Comparison of ENCODE assay signal across 17 cellular contexts in the genomic region with DNA sequence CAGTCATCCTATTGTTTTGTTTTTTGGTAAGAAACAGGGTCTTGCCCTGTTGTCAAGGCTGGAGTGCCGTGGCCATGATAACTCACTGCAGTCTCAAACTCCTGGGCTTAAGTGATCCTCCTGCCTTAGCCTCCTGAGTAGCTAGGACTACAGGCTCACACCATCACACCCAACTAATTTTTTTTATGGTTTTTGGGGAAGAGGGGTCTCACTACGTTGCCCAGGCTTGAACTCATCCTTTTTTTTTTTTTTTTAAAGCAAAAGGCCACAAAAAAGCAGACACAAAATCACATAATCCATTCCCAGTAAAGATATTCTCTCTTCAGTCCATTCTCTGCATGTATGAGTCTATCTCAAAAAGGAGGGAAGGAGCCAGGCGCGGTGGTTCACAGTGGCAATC. TPM values are rescaled to one million over a fixed set of nuclear protein-coding genes. Genes with fewer than 3 reads are reported as not detected.
A peak's percentile ranks its signal among the peaks of the same experiment; 100 is the strongest.
DNase-seq lines count a peak whose midpoint lies in the region; ATAC-seq, FAIRE-seq and TF ChIP-seq lines count a peak whose summit lies in the region.
"Had no signal": no experiment of that assay in that cellular context is flagged by ENCODE, and none has a peak within 500 bp of the region (broad histone marks: within the 10 kb centered on the region; RNA-seq: fewer than 3 reads in every experiment).

No MANE protein-coding gene starts in this region.

- H3K9me3 ChIP-seq in BLaER1 treated with 17β-estradiol and CSF1 and Interleukin-3, amounts not matched to agents 10 nM and 100 nM (replicated peaks in 1 of 11) = no peaks in the 10 kb centered on the region
- H3K9me3 ChIP-seq in GM12878 (replicated peaks; ENCODE audit: control insufficient read depth, insufficient read depth, low read length) = no peaks in the 10 kb centered on the region
- H3K9me3 ChIP-seq: HAP-1 had no signal

- H3K4me3 ChIP-seq in BLaER1 treated with 17β-estradiol and CSF1 and Interleukin-3, amounts not matched to agents 10 nM and 100 nM = no peak overlapping the region
- H3K4me3 ChIP-seq in GM23338 (no peak overlapping the region), GM12878 (no peak overlapping the region)
- H3K4me3 ChIP-seq: HAP-1 had no signal

- BruUV-seq in GM12878 (replicated peaks; lab: Mats Ljungman, UMichigan) = no TSS peak

- no peak for TF ChIP-seq RAD21 in GM12878 (IDR thresholded peaks at IDR 0.05; ENCODE audit: insufficient read depth, low read depth, low read length)

- in situ Hi-C loops in GM12878 (cut with MboI) = no loop called here

- peaks cover 35 to 84% (median 82%) of the 10 kb centered on the region in 10 experiments for H3K4me1 ChIP-seq in BLaER1 treated with 17β-estradiol and CSF1 and Interleukin-3, amounts not matched to agents 10 nM and 100 nM
- H3K4me1 ChIP-seq in GM23338 (ENCODE audit: insufficient read depth) (peaks cover 15% of the 10 kb centered on the region), GM12878 (ENCODE audit: control insufficient read depth, insufficient read depth, low read length) (peaks cover 10% of the 10 kb centered on the region; the same call in 1 of the 2 replicates)

- H3K4me2 ChIP-seq in BLaER1 treated with 17β-estradiol and CSF1 and Interleukin-3, amounts not matched to agents 10 nM and 100 nM = peak overlapping the region in 5 of 11 experiments; percentile 90 to 98 (median 98); a peak in 6 of 22 replicates
- no peak overlapping the region for H3K4me2 ChIP-seq in GM23338
- 0 out of 2 replicates have a peak overlapping the region, but pooled peaks have one; percentile 3 for H3K4me2 ChIP-seq in GM12878 (ENCODE audit: control insufficient read depth, insufficient read depth)

- H2AFZ ChIP-seq in GM23338 = no peak overlapping the region
- H2AFZ ChIP-seq in GM12878 (ENCODE audit: control insufficient read depth, low read depth, low read length) = no peak overlapping the region

- H3K79me2 ChIP-seq in GM23338 (replicated peaks; ENCODE audit: insufficient read depth) = peaks cover 95% of the 10 kb centered on the region
- H3K79me2 ChIP-seq in GM12878 (ENCODE audit: control insufficient read depth, insufficient read depth, low read length) = peaks cover 67% of the 10 kb centered on the region

- TF ChIP-seq EP300 in GM12878 (IDR thresholded peaks at IDR 0.05; ENCODE audit: borderline replicate concordance in 1 of 2, control insufficient read depth in 1 of 2, low read depth in 2 of 2, low read length in 2 of 2) = no peak

- peaks cover 10% of the 10 kb centered on the region for H3K4me1 Mint-ChIP-seq in GM23338
- H3K4me1 Mint-ChIP-seq in progenitor cell of endocrine pancreas (ENCODE audit: low read depth) = peaks cover 16% of the 10 kb centered on the region

- CTCF ChIA-PET in GM12878 (lab: Yijun Ruan, JAX) = interaction anchor here (1.7 to 2.7 kb wide), 3 partner anchors 38 to 69 kb away, joined by 4 to 14 read pairs (median 10); a partner anchor contains a TSS

- POLR2A ChIA-PET in GM12878 (lab: Charles Lee) = interaction anchor here (0.8 kb wide), 1 partner anchor 9 kb away, joined by 3 read pairs; no protein-coding TSS in a partner anchor

- WGBS in GM12878 (ENCODE audit: insufficient coverage, insufficient replicate concordance, low lambda C conversion rate, missing lambda C conversion rate) = 89% methylated on average over 4 of the region's 4 CpGs

- peak overlapping the region in 6 of 11 experiments; percentile 24 to 85 (median 82); a peak in 8 of 22 replicates for H3K27ac ChIP-seq in BLaER1 treated with 17β-estradiol and CSF1 and Interleukin-3, amounts not matched to agents 10 nM and 100 nM
- no peak overlapping the region for H3K27ac ChIP-seq in GM23338 (ENCODE audit: low read depth)
- H3K27ac ChIP-seq in GM12878 (ENCODE audit: control insufficient read depth, insufficient read depth) = no peak overlapping the region; the same call in 1 of the 2 replicates
- H3K27ac ChIP-seq: HL-60 had no signal

- no peak for FAIRE-seq in GM12878 (lab: Jason Lieb, UNC)

- intact Hi-C loops in GM12878 (cut with micrococcal nuclease; ENCODE audit: unreplicated experiment) = no loop called here

- ATAC-seq in GM23338 (no peak), GM12878 (no peak)

- H3K9me2 ChIP-seq in GM23338 (ENCODE audit: insufficient read depth) = no peaks in the 10 kb centered on the region

- H3F3A ChIP-seq in GM23338 (replicated peaks; ENCODE audit: low read depth) = no peaks in the 10 kb centered on the region

- H3K27ac Mint-ChIP-seq in GM23338 = peak overlapping the region; percentile 72
- H3K27ac Mint-ChIP-seq in progenitor cell of endocrine pancreas = peak overlapping the region; percentile 18
- H3K27ac Mint-ChIP-seq: B cell; CD4-positive, alpha-beta T cell had no signal

- RAD21 ChIA-PET in GM12878 (lab: Charles Lee; ENCODE audit: unreplicated experiment) = interaction anchor here (1.2 kb wide), 1 partner anchor 114 kb away, joined by 4 read pairs; no protein-coding TSS in a partner anchor

- H3K27me3 ChIP-seq in BLaER1 treated with 17β-estradiol and CSF1 and Interleukin-3, amounts not matched to agents 10 nM and 100 nM = no peaks in the 10 kb centered on the region
- H3K27me3 ChIP-seq in GM23338 (ENCODE audit: insufficient read depth) (no peaks in the 10 kb centered on the region), GM12878 (replicated peaks in 1 of 2; ENCODE audit: control insufficient read depth in 2 of 2, insufficient read depth in 2 of 2, low read length in 1 of 2) (no peaks in the 10 kb centered on the region)

- no peak overlapping the region for H3K9ac ChIP-seq in BLaER1 treated with 17β-estradiol and CSF1 and Interleukin-3, amounts not matched to agents 10 nM and 100 nM
- H3K9ac ChIP-seq in GM12878 (ENCODE audit: control insufficient read depth, insufficient read depth, low read length) = no peak overlapping the region

- DNase-seq in GM23338 (ENCODE audit: low spot score) = no peak
- DNase-seq in GM12878 (ENCODE audit: low read depth, low spot score) = no peak
- no peak for DNase-seq in progenitor cell of endocrine pancreas (ENCODE audit: low spot score, unreplicated experiment)
- DNase-seq in activated CD8-positive, alpha-beta memory T cell treated with anti-CD3 and anti-CD28 coated beads, Interleukin-2, amount 50 U/mL, for 4 hours = no peak
- DNase-seq in mesenteric fat pad (ENCODE audit: low spot score) = no peak
- DNase-seq in LoVo (ENCODE audit: low spot score) = no peak
- DNase-seq: C1 segment of cervical spinal cord; CD4-positive, alpha-beta T cell; DMS153; DMS79; GDM1; IMR-90; KBM-7 had no signal

- SMC1A ChIA-PET in GM12878 (lab: Charles Lee; ENCODE audit: uncharacterized antibody, unreplicated experiment) = interaction anchor here (0.8 to 1.6 kb wide), 3 partner anchors 12 to 101 kb away, joined by 3 read pairs; no protein-coding TSS in a partner anchor

- H3K36me3 Mint-ChIP-seq in GM23338 (ENCODE audit: low read depth) (no peaks in the 10 kb centered on the region), progenitor cell of endocrine pancreas (ENCODE audit: insufficient read depth) (peaks cover 3% of the 10 kb centered on the region)

- no peaks in the 10 kb centered on the region for H3K9me3 Mint-ChIP-seq in GM23338
- no peaks in the 10 kb centered on the region for H3K9me3 Mint-ChIP-seq in progenitor cell of endocrine pancreas (ENCODE audit: low read depth)
- H3K9me3 Mint-ChIP-seq: CD4-positive, alpha-beta T cell had no signal

- H3K4me3 Mint-ChIP-seq in GM23338 (no peak overlapping the region), progenitor cell of endocrine pancreas (ENCODE audit: low read depth) (no peak overlapping the region)
- H3K4me3 Mint-ChIP-seq: B cell; CD4-positive, alpha-beta T cell had no signal

- peaks cover 25 to 98% (median 70%) of the 10 kb centered on the region in 11 experiments for H4K20me1 ChIP-seq in BLaER1 treated with 17β-estradiol and CSF1 and Interleukin-3, amounts not matched to agents 10 nM and 100 nM
- peaks cover 32% of the 10 kb centered on the region for H4K20me1 ChIP-seq in GM23338 (replicated peaks; ENCODE audit: insufficient read depth)
- no peaks in the 10 kb centered on the region for H4K20me1 ChIP-seq in GM12878 (ENCODE audit: control insufficient read depth, insufficient read depth)

- peaks cover 0 to 29% (median 14%) of the 10 kb centered on the region in 11 experiments; a peak in 13 of 22 replicates for H3K36me3 ChIP-seq in BLaER1 treated with 17β-estradiol and CSF1 and Interleukin-3, amounts not matched to agents 10 nM and 100 nM
- H3K36me3 ChIP-seq in GM23338 (ENCODE audit: insufficient read depth) (no peaks in the 10 kb centered on the region), GM12878 (ENCODE audit: control insufficient read depth in 2 of 2, insufficient read depth in 2 of 2, low read length in 1 of 2) (no peaks in the 10 kb centered on the region; a peak in 1 of 4 replicates)
- H3K36me3 ChIP-seq: HAP-1 had no signal

- TF ChIP-seq POLR2A in GM12878 (IDR thresholded peaks at IDR 0.05; ENCODE audit: low read depth, low read length) = no peak

- TF ChIP-seq CTCF in GM23338 (conservative IDR thresholded peaks at IDR 0.05; ENCODE audit: low read depth in 2 of 2) (no peak), GM12878 (IDR thresholded peaks at IDR 0.05 in 2 of 3, conservative IDR thresholded peaks at IDR 0.05 in 1 of 3; ENCODE audit: control insufficient read depth in 2 of 3, extremely low read depth in 1 of 3, insufficient read depth in 1 of 3, low read depth in 3 of 3, low read length in 3 of 3) (no peak), progenitor cell of endocrine pancreas (IDR thresholded peaks at IDR 0.05; ENCODE audit: unreplicated experiment) (no peak)

- H3K27me3 Mint-ChIP-seq in GM23338 (ENCODE audit: insufficient read depth, low read depth, poor library complexity) (peaks cover 1% of the 10 kb centered on the region), progenitor cell of endocrine pancreas (no peaks in the 10 kb centered on the region)
- H3K27me3 Mint-ChIP-seq: B cell; CD4-positive, alpha-beta T cell had no signal

RNA-seq across cellular contexts. Expression of a gene that starts 5.5 kb away (rescaled TPM):
- 45.0 and 62.3 TPM in 2 replicates for total RNA-seq in GM23338 (2014; rRNA removed; shearing (Covaris generic))
- polyA plus RNA-seq in GM23338 (2016; fragmentation: Nextera tagmentation; extraction: Ambion mirVana) = 13.7 and 15.1 TPM in 2 replicates
- 315 and 330 TPM in 2 replicates for total RNA-seq in GM12878 (2013; cell fraction: nucleolus; rRNA removed)
- total RNA-seq in GM12878 (2014; rRNA removed) = 27.6 and 31.7 TPM in 2 replicates
- total RNA-seq in GM12878 (2014; rRNA removed; fragmentation: Illumina TruSeq; extraction: Trizol) = 42.0 and 44.9 TPM in 2 replicates
- total RNA-seq in GM12878 (2021) = 33.2 and 35.0 TPM in 2 replicates
- 17.5 TPM for polyA plus RNA-seq in GM12878 (2011; ENCODE audit: low read depth)
- 40.9 and 57.0 TPM in 2 replicates for polyA plus RNA-seq in GM12878 (2011; rRNA removed)
- 18.8 and 22.0 TPM in 2 replicates for polyA plus RNA-seq in GM12878 (2011; cell fraction: cytosol; rRNA removed)
- polyA plus RNA-seq in GM12878 (2011; cell fraction: nucleus; rRNA removed) = 48.8 and 74.9 TPM in 2 replicates
- polyA plus RNA-seq in GM12878 (2012) = 26.3 and 31.1 TPM in 2 replicates
- polyA plus RNA-seq in GM12878 (2014; fragmentation: Illumina TruSeq; extraction: Trizol) = 34.6 and 41.4 TPM in 2 replicates
- polyA plus RNA-seq in GM12878 (2014; fragmentation: Nextera tagmentation; extraction: Ambion mirVana) = 1 to 10 TPM; 6.6 to 6.8 TPM
- polyA plus RNA-seq in GM12878 (2014; rRNA removed) = 20.3 and 22.2 TPM in 2 replicates
- 10 to 100 TPM; 12.4 to 13.3 TPM for polyA plus RNA-seq in GM12878 (2016; fragmentation: Nextera tagmentation; extraction: Ambion mirVana)
- 94.6 and 136 TPM in 2 replicates for polyA minus RNA-seq in GM12878 (2011; rRNA and poly(A)+ RNA removed)
- 28.5 and 34.7 TPM in 2 replicates for polyA minus RNA-seq in GM12878 (2011; cell fraction: cytosol; rRNA and poly(A)+ RNA removed)
- polyA minus RNA-seq in GM12878 (2011; cell fraction: nucleus; rRNA and poly(A)+ RNA removed) = 57.9 and 70.4 TPM in 2 replicates
- total RNA-seq in progenitor cell of endocrine pancreas = 55.4 and 59.8 TPM in 2 replicates
- 99.6 TPM for total RNA-seq in mesenteric fat pad

RNA-seq across cellular contexts. Expression of a gene that starts 38.2 kb away (rescaled TPM):
- 159 and 185 TPM in 2 replicates for total RNA-seq in GM23338 (2014; rRNA removed; shearing (Covaris generic))
- polyA plus RNA-seq in GM23338 (2016; fragmentation: Nextera tagmentation; extraction: Ambion mirVana) (534 and 579 TPM in 2 replicates), GM12878 (2011; rRNA removed) (389 and 480 TPM in 2 replicates), GM12878 (2014; fragmentation: Illumina TruSeq; extraction: Trizol) (344 and 430 TPM in 2 replicates), GM12878 (2014; fragmentation: Nextera tagmentation; extraction: Ambion mirVana) (1,000 to 10,000 TPM; 1,138 to 1,362 TPM), GM12878 (2014; rRNA removed) (392 and 402 TPM in 2 replicates), GM12878 (2016; fragmentation: Nextera tagmentation; extraction: Ambion mirVana) (100 to 1,000 TPM; 731 to 794 TPM)
- 56.6 and 57.2 TPM in 2 replicates for total RNA-seq in GM12878 (2013; cell fraction: nucleolus; rRNA removed)
- total RNA-seq in GM12878 (2014; rRNA removed) (273 and 276 TPM in 2 replicates), GM12878 (2014; rRNA removed; fragmentation: Illumina TruSeq; extraction: Trizol) (297 and 328 TPM in 2 replicates), GM12878 (2021) (327 and 332 TPM in 2 replicates), progenitor cell of endocrine pancreas (96.5 and 106 TPM in 2 replicates), mesenteric fat pad (118 TPM)
- 184 TPM for polyA plus RNA-seq in GM12878 (2011; ENCODE audit: low read depth)
- 421 and 465 TPM in 2 replicates for polyA plus RNA-seq in GM12878 (2011; cell fraction: cytosol; rRNA removed)
- polyA plus RNA-seq in GM12878 (2011; cell fraction: nucleus; rRNA removed) = 184 and 204 TPM in 2 replicates
- 151 and 179 TPM in 2 replicates for polyA plus RNA-seq in GM12878 (2012)
- polyA minus RNA-seq in GM12878 (2011; rRNA and poly(A)+ RNA removed) = 104 and 144 TPM in 2 replicates
- 22.6 and 28.2 TPM in 2 replicates for polyA minus RNA-seq in GM12878 (2011; cell fraction: cytosol; rRNA and poly(A)+ RNA removed)
- polyA minus RNA-seq in GM12878 (2011; cell fraction: nucleus; rRNA and poly(A)+ RNA removed) = 19.2 and 30.7 TPM in 2 replicates

RNA-seq across cellular contexts. Expression of a gene that starts 51.0 kb away (rescaled TPM):
- total RNA-seq in GM23338 (2014; rRNA removed; shearing (Covaris generic)) = 636 and 667 TPM in 2 replicates
- 939 and 961 TPM in 2 replicates for polyA plus RNA-seq in GM23338 (2016; fragmentation: Nextera tagmentation; extraction: Ambion mirVana)
- total RNA-seq in GM12878 (2013; cell fraction: nucleolus; rRNA removed) = 45.7 and 48.3 TPM in 2 replicates
- total RNA-seq in GM12878 (2014; rRNA removed) = 583 and 663 TPM in 2 replicates
- total RNA-seq in GM12878 (2014; rRNA removed; fragmentation: Illumina TruSeq; extraction: Trizol) = 555 and 589 TPM in 2 replicates
- total RNA-seq in GM12878 (2021) = 781 and 785 TPM in 2 replicates
- polyA plus RNA-seq in GM12878 (2011; ENCODE audit: low read depth) = 428 TPM
- 730 and 787 TPM in 2 replicates for polyA plus RNA-seq in GM12878 (2011; rRNA removed)
- polyA plus RNA-seq in GM12878 (2011; cell fraction: cytosol; rRNA removed) = 682 and 865 TPM in 2 replicates
- polyA plus RNA-seq in GM12878 (2011; cell fraction: nucleus; rRNA removed) = 390 and 398 TPM in 2 replicates
- 802 and 867 TPM in 2 replicates for polyA plus RNA-seq in GM12878 (2012)
- 467 and 525 TPM in 2 replicates for polyA plus RNA-seq in GM12878 (2014; fragmentation: Illumina TruSeq; extraction: Trizol)
- 100 to 1,000 TPM; 497 to 881 TPM for polyA plus RNA-seq in GM12878 (2014; fragmentation: Nextera tagmentation; extraction: Ambion mirVana)
- 986 and 1,114 TPM in 2 replicates for polyA plus RNA-seq in GM12878 (2014; rRNA removed)
- polyA plus RNA-seq in GM12878 (2016; fragmentation: Nextera tagmentation; extraction: Ambion mirVana) = 1,000 to 10,000 TPM; 1,003 to 1,030 TPM
- 208 and 213 TPM in 2 replicates for polyA minus RNA-seq in GM12878 (2011; rRNA and poly(A)+ RNA removed)
- polyA minus RNA-seq in GM12878 (2011; cell fraction: cytosol; rRNA and poly(A)+ RNA removed) = 101 and 102 TPM in 2 replicates
- polyA minus RNA-seq in GM12878 (2011; cell fraction: nucleus; rRNA and poly(A)+ RNA removed) = 38.4 and 69.5 TPM in 2 replicates
- total RNA-seq in progenitor cell of endocrine pancreas = 318 and 358 TPM in 2 replicates
- total RNA-seq in mesenteric fat pad = 508 TPM

Comparison
In these comparisons a context has a peak if more than half of its experiments do, and no peak if none do; other contexts are left out.
1. H3K27ac ChIP-seq: peak in BLaER1 treated with 17β-estradiol and CSF1 and Interleukin-3, amounts not matched to agents 10 nM and 100 nM (6 of 11); none in GM23338 (single experiment) and GM12878 (single experiment).